20 cellular contexts compared by ENCODE assay signal in genomic region chr16:10968509-10968908, GRCh38. TPM values are rescaled to one million over a fixed set of nuclear protein-coding genes. Genes with fewer than 3 reads are reported as not detected.
DNase-seq lines count a peak whose midpoint lies in the region; ATAC-seq and TF ChIP-seq lines count a peak whose summit lies in the region.
"Had no signal": no experiment of that assay in that cellular context is flagged by ENCODE, and none has a peak within 500 bp of the region (broad histone marks: within the 10 kb centered on the region; RNA-seq: fewer than 3 reads in every experiment).

No MANE protein-coding gene starts in this region.

- no peaks in the 10 kb centered on the region for H3K27me3 ChIP-seq in GM23338 (ENCODE audit: insufficient read depth)
- no peaks in the 10 kb centered on the region for H3K27me3 ChIP-seq in neutrophil
- H3K27me3 ChIP-seq: BLaER1 had no signal

- peaks cover 38% of the 10 kb centered on the region for H3K4me1 Mint-ChIP-seq in activated naive CD4-positive, alpha-beta T cell treated with anti-CD3 and anti-CD28 coated beads, Interleukin-2, amount 50 U/mL, for 24 hours
- peaks cover 8% of the 10 kb centered on the region; the same call in 2 of the 3 replicates for H3K4me1 Mint-ChIP-seq in GM23338
- peaks cover 46% of the 10 kb centered on the region for H3K4me1 Mint-ChIP-seq in activated T-helper 17 cell treated with anti-CD3 and anti-CD28 coated beads, Interleukin-2, amount 50 U/mL, for 72 hours

- H3K27ac Mint-ChIP-seq in activated naive CD4-positive, alpha-beta T cell treated with anti-CD3 and anti-CD28 coated beads, Interleukin-2, amount 50 U/mL, for 24 hours, result peak overlapping the region; percentile 46
- 0 out of 2 replicates have a peak overlapping the region, but pooled peaks have one; percentile 12 for H3K27ac Mint-ChIP-seq in GM23338
- peak overlapping the region; percentile 49 for H3K27ac Mint-ChIP-seq in activated T-helper 17 cell treated with anti-CD3 and anti-CD28 coated beads, Interleukin-2, amount 50 U/mL, for 72 hours
- H3K27ac Mint-ChIP-seq: CD8-positive, alpha-beta T cell had no signal

- no peaks in the 10 kb centered on the region for H3K9me3 Mint-ChIP-seq in activated naive CD4-positive, alpha-beta T cell treated with anti-CD3 and anti-CD28 coated beads, Interleukin-2, amount 50 U/mL, for 24 hours
- H3K9me3 Mint-ChIP-seq in GM23338, result no peaks in the 10 kb centered on the region
- H3K9me3 Mint-ChIP-seq in activated T-helper 17 cell treated with anti-CD3 and anti-CD28 coated beads, Interleukin-2, amount 50 U/mL, for 72 hours, result peaks cover 5% of the 10 kb centered on the region
- H3K9me3 Mint-ChIP-seq: CD8-positive, alpha-beta T cell had no signal

- H3K4me3 Mint-ChIP-seq in activated naive CD4-positive, alpha-beta T cell treated with anti-CD3 and anti-CD28 coated beads, Interleukin-2, amount 50 U/mL, for 24 hours, result no peak overlapping the region
- no peak overlapping the region for H3K4me3 Mint-ChIP-seq in GM23338
- no peak overlapping the region for H3K4me3 Mint-ChIP-seq in activated T-helper 17 cell treated with anti-CD3 and anti-CD28 coated beads, Interleukin-2, amount 50 U/mL, for 72 hours
- H3K4me3 Mint-ChIP-seq: CD8-positive, alpha-beta T cell had no signal

- no peaks in the 10 kb centered on the region for H3K79me2 ChIP-seq in GM23338 (replicated peaks; ENCODE audit: insufficient read depth)

- H3K27ac ChIP-seq in GM23338 (ENCODE audit: low read depth) (no peak overlapping the region), neutrophil (peak overlapping the region; percentile 11)
- H3K27ac ChIP-seq: BLaER1, KMS-11 had no signal

- H3K4me2 ChIP-seq in GM23338, result no peak overlapping the region
- H3K4me2 ChIP-seq: BLaER1, KMS-11 had no signal

- no peaks in the 10 kb centered on the region for H4K20me1 ChIP-seq in GM23338 (replicated peaks; ENCODE audit: insufficient read depth)

- ATAC-seq in GM23338, result no peak
- ATAC-seq in activated T-helper 17 cell treated with anti-CD3 and anti-CD28 coated beads, Interleukin-2, amount 50 U/mL, for 72 hours (replicated peaks), result no peak
- ATAC-seq: CD8-positive, alpha-beta T cell; GM12878; PC-3 had no signal

- no peak for TF ChIP-seq CTCF in GM23338 (conservative IDR thresholded peaks at IDR 0.05; ENCODE audit: low read depth in 2 of 2)
- no peak for TF ChIP-seq CTCF in neutrophil (IDR thresholded peaks at IDR 0.05)

- H3K4me1 ChIP-seq in GM23338 (ENCODE audit: insufficient read depth) (no peaks in the 10 kb centered on the region), neutrophil (ENCODE audit: control insufficient read depth in 1 of 2, insufficient read depth in 1 of 2, low read depth in 1 of 2, low read length in 1 of 2) (peaks cover 17 to 18% of the 10 kb centered on the region in 2 experiments)

- peaks cover 16% of the 10 kb centered on the region for H3K36me3 Mint-ChIP-seq in activated naive CD4-positive, alpha-beta T cell treated with anti-CD3 and anti-CD28 coated beads, Interleukin-2, amount 50 U/mL, for 24 hours
- H3K36me3 Mint-ChIP-seq in GM23338 (ENCODE audit: low read depth), result no peaks in the 10 kb centered on the region; the same call in 2 of the 3 replicates
- H3K36me3 Mint-ChIP-seq in activated T-helper 17 cell treated with anti-CD3 and anti-CD28 coated beads, Interleukin-2, amount 50 U/mL, for 72 hours (ENCODE audit: low read depth), result peaks cover 87% of the 10 kb centered on the region

- no peak overlapping the region for H2AFZ ChIP-seq in GM23338

- peaks cover 3% of the 10 kb centered on the region; the same call in 1 of the 2 replicates for H3K36me3 ChIP-seq in GM23338 (ENCODE audit: insufficient read depth)
- peaks cover 45% of the 10 kb centered on the region for H3K36me3 ChIP-seq in neutrophil

- H3F3A ChIP-seq in GM23338 (replicated peaks; ENCODE audit: low read depth), result no peaks in the 10 kb centered on the region

- no peaks in the 10 kb centered on the region for H3K9me3 ChIP-seq in neutrophil
- H3K9me3 ChIP-seq: BLaER1 had no signal

- no peak for DNase-seq in activated naive CD4-positive, alpha-beta T cell treated with anti-CD3 and anti-CD28 coated beads, Interleukin-2, amount 50 U/mL, for 16 hours
- DNase-seq in GM23338 (ENCODE audit: low spot score), result no peak
- DNase-seq in activated CD8-positive, alpha-beta memory T cell treated with anti-CD3 and anti-CD28 coated beads, Interleukin-2, amount 50 U/mL, for 4 hours, result no peak
- no peak for DNase-seq in GM19240 (ENCODE audit: insufficient read length, low spot score)
- no peak for DNase-seq in putamen (ENCODE audit: low spot score)
- DNase-seq: Calu3; CD8-positive, alpha-beta T cell; GF-D8; NCI-H1417 treated with DMSO at 0.1 percent for 48 hours; NCI-H187 treated with DMSO at 0.1 percent for 48 hours; NCI-H2227 treated with DMSO at 0.1 percent for 48 hours; NCI-H510A treated with DMSO at 0.1 percent for 48 hours; PC-3; RPMI8226 had no signal

- no peaks in the 10 kb centered on the region for H3K9me2 ChIP-seq in GM23338 (ENCODE audit: insufficient read depth)

- no peaks in the 10 kb centered on the region for H3K27me3 Mint-ChIP-seq in activated naive CD4-positive, alpha-beta T cell treated with anti-CD3 and anti-CD28 coated beads, Interleukin-2, amount 50 U/mL, for 24 hours
- H3K27me3 Mint-ChIP-seq in GM23338 (ENCODE audit: insufficient read depth, low read depth, poor library complexity), result peaks cover 7% of the 10 kb centered on the region
- H3K27me3 Mint-ChIP-seq in activated T-helper 17 cell treated with anti-CD3 and anti-CD28 coated beads, Interleukin-2, amount 50 U/mL, for 72 hours, result no peaks in the 10 kb centered on the region

- H3K4me3 ChIP-seq in GM23338 (no peak overlapping the region), neutrophil (ENCODE audit: low read depth in 1 of 2, low read length in 1 of 2) (no peak overlapping the region)
- H3K4me3 ChIP-seq: BLaER1, GM12878 had no signal

TF ChIP-seq in GM23338, 12 proteins besides CTCF, POLR2A, EP300 and RAD21 (continues in another document):
- TF ChIP-seq EZH2phosphoT487 (IDR thresholded peaks at IDR 0.05; ENCODE audit: unreplicated experiment) (no peak), EZH2 (IDR thresholded peaks at IDR 0.05; ENCODE audit: low read depth, unreplicated experiment) (no peak), JUNB (IDR thresholded peaks at IDR 0.05; ENCODE audit: unreplicated experiment) (no peak), STAT1 (IDR thresholded peaks at IDR 0.05; ENCODE audit: unreplicated experiment) (no peak)

RNA-seq across cellular contexts. Expression of gene CLEC16A, which starts 24.1 kb away (rescaled TPM):
- total RNA-seq in GM23338 (2014; rRNA removed; shearing (Covaris generic)), result 17.3 and 24.1 TPM in 2 replicates
- polyA plus RNA-seq in GM23338 (2016; fragmentation: Nextera tagmentation; extraction: Ambion mirVana), result 8.4 and 9.9 TPM in 2 replicates
- 10 to 100 TPM; 24.3 to 24.8 TPM for total RNA-seq in activated T-helper 17 cell treated with anti-CD3 and anti-CD28 coated beads, Interleukin-2, amount 50 U/mL, for 72 hours

RNA-seq across cellular contexts. Expression of gene DEXI, which starts 26.2 kb away (rescaled TPM):
- 56.5 and 58.2 TPM in 2 replicates for total RNA-seq in GM23338 (2014; rRNA removed; shearing (Covaris generic))
- 25.7 and 26.5 TPM in 2 replicates for polyA plus RNA-seq in GM23338 (2016; fragmentation: Nextera tagmentation; extraction: Ambion mirVana)
- total RNA-seq in activated T-helper 17 cell treated with anti-CD3 and anti-CD28 coated beads, Interleukin-2, amount 50 U/mL, for 72 hours, result 10 to 100 TPM; 22.6 to 24.6 TPM
